Comparison of ENCODE assay signal across 8 cellular contexts in the genomic region with DNA sequence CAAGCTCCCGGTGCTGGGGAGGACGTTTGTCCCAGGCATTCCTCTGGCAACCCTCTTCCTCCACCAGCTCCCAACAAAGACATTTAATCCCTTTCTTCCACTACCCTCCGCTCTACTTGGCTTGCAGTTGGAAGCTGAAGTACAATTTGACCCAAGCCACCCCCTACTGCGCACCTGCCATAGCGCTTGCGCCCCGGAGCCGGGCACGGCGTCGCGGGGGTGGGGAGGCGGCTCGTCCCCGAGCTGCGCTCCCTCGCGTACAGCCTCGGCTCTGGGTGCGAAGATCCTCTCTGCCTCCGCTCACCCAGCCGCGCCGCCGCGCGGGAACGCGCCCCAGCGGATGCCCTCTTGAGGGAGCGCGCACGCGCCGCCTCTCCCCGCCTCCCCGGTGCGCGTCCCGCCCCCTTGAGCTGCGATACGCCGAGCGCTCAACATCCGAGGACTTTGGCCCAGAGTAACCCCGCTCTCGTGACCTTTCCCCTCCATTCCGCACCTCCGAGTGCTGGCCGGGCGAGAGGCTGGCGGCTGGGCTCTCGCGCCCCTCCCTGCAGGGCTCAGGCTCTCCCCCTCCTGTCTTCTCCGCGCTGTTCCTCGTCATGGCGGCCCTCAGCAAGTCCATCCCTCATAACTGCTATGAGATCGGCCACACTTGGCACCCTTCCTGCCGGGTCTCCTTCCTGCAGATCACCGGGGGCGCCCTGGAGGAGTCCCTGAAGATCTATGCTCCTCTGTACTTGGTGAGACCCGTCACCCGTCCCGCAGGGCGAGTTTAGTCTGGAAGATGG. TPM values are rescaled to one million over a fixed set of nuclear protein-coding genes. Genes with fewer than 3 reads are reported as not detected.
DNase-seq lines count a peak whose midpoint lies in the region; ATAC-seq and TF ChIP-seq lines count a peak whose summit lies in the region.

A gene (plus strand): TSS at position 485 of the 785 bp plus-strand sequence. CDS start 112 bp downstream, at position 597.

- no peaks in the 10 kb centered on the region for H3K27me3 Mint-ChIP-seq in Calu3 (ENCODE audit: unreplicated experiment)
- peaks cover 12% of the 10 kb centered on the region for H3K27me3 Mint-ChIP-seq in activated CD8-positive, alpha-beta memory T cell treated with anti-CD3 and anti-CD28 coated beads, Interleukin-2, amount 10 ng/mL, durations not matched to agents 7 days and 5 days

- H2BK120ac ChIP-seq in mesendoderm (ENCODE audit: low read depth, low read length), result no peak within 1 kb of the TSS

- H3K36me3 Mint-ChIP-seq in Calu3 (ENCODE audit: insufficient read depth, unreplicated experiment), result peaks cover 15% of the 10 kb centered on the region
- peaks cover 20% of the 10 kb centered on the region for H3K36me3 Mint-ChIP-seq in activated CD8-positive, alpha-beta memory T cell treated with anti-CD3 and anti-CD28 coated beads, Interleukin-2, amount 10 ng/mL, durations not matched to agents 7 days and 5 days

- H4K8ac ChIP-seq in mesendoderm (ENCODE audit: low read depth, low read length), result no peak within 1 kb of the TSS

- H3K4me3 ChIP-seq in HUES48 (ENCODE audit: low read depth, low read length) (peak within 1 kb of the TSS; percentile 88), NT2/D1 (ENCODE audit: insufficient read length, low read depth) (peak within 1 kb of the TSS; percentile 67), endocrine pancreas (ENCODE audit: control insufficient read depth, insufficient read depth, low read length) (peak within 1 kb of the TSS; percentile 80), mesendoderm (ENCODE audit: low read length) (peak within 1 kb of the TSS; percentile 42)

- DNase-seq in Calu3 (peak; percentile 91), NT2/D1 (ENCODE audit: low read depth, low spot score) (peak; percentile 96), mesendoderm (peak; percentile 99)
- peak; percentile 97 for DNase-seq in activated CD8-positive, alpha-beta memory T cell treated with anti-CD3 and anti-CD28 coated beads, Interleukin-2, amount 10 ng/mL, durations not matched to agents 7 days and 5 days
- peak; percentile 90 for DNase-seq in stimulated activated CD8-positive, alpha-beta memory T cell treated with anti-CD3 and anti-CD28 coated beads, Interleukin-12 subunit alpha, Interleukin-12 subunit beta, amount 100 ng/mL, for 4 hours (ENCODE audit: low read depth)

- BruUV-seq in Calu3 (replicated peaks; lab: Mats Ljungman, UMichigan), result no TSS peak

- H2BK5ac ChIP-seq in mesendoderm (ENCODE audit: low read length), result peak within 1 kb of the TSS; percentile 5

- H3K23ac ChIP-seq in mesendoderm (ENCODE audit: low read length), result no peak within 1 kb of the TSS

- intact Hi-C loops in Calu3 (cut with micrococcal nuclease; ENCODE audit: unreplicated experiment), result no loop called here

- H2BK15ac ChIP-seq in mesendoderm (replicated peaks; ENCODE audit: low read depth), result peak within 1 kb of the TSS; percentile 62

- H3K27ac Mint-ChIP-seq in Calu3 (ENCODE audit: unreplicated experiment), result peak within 1 kb of the TSS; percentile 90
- H3K27ac Mint-ChIP-seq in activated CD8-positive, alpha-beta memory T cell treated with anti-CD3 and anti-CD28 coated beads, Interleukin-2, amount 10 ng/mL, durations not matched to agents 7 days and 5 days, result peak within 1 kb of the TSS; percentile 87

- no peaks in the 10 kb centered on the region; the same call in 1 of the 2 replicates for H3K36me3 ChIP-seq in HUES48 (ENCODE audit: control insufficient read depth, insufficient read depth, low read length)
- no peaks in the 10 kb centered on the region for H3K36me3 ChIP-seq in NT2/D1 (ENCODE audit: insufficient read depth, insufficient read length, low read length)
- H3K36me3 ChIP-seq in endocrine pancreas (ENCODE audit: control insufficient read depth, insufficient read depth, low read length), result no peaks in the 10 kb centered on the region
- H3K36me3 ChIP-seq in mesendoderm (ENCODE audit: control insufficient read depth, insufficient read depth, low read length), result no peaks in the 10 kb centered on the region

- peak within 1 kb of the TSS; percentile 73 for H3K4ac ChIP-seq in mesendoderm (ENCODE audit: low read depth, low read length)

- H3K4me1 ChIP-seq in HUES48 (ENCODE audit: control insufficient read depth, insufficient read depth, low read length) (peaks cover 33% of the 10 kb centered on the region), NT2/D1 (ENCODE audit: insufficient read depth, insufficient read length) (no peaks in the 10 kb centered on the region), endocrine pancreas (ENCODE audit: control insufficient read depth, insufficient read depth, low read length) (peaks cover 7% of the 10 kb centered on the region), mesendoderm (ENCODE audit: control insufficient read depth, low read depth, low read length) (peaks cover 2% of the 10 kb centered on the region)

- no peaks in the 10 kb centered on the region for H3K9me3 ChIP-seq in HUES48 (ENCODE audit: control insufficient read depth, insufficient read depth, low read length)
- H3K9me3 ChIP-seq in NT2/D1 (ENCODE audit: insufficient read depth, low read length), result no peaks in the 10 kb centered on the region
- no peaks in the 10 kb centered on the region for H3K9me3 ChIP-seq in endocrine pancreas (ENCODE audit: control insufficient read depth, low read length)

- H3K9me3 Mint-ChIP-seq in Calu3 (ENCODE audit: low read depth, unreplicated experiment), result no peaks in the 10 kb centered on the region
- no peaks in the 10 kb centered on the region for H3K9me3 Mint-ChIP-seq in activated CD8-positive, alpha-beta memory T cell treated with anti-CD3 and anti-CD28 coated beads, Interleukin-2, amount 10 ng/mL, durations not matched to agents 7 days and 5 days (ENCODE audit: low read depth)

- H3K4me2 ChIP-seq in mesendoderm (ENCODE audit: low read length), result peak within 1 kb of the TSS; percentile 37

- H3K79me2 ChIP-seq in mesendoderm (ENCODE audit: control insufficient read depth, insufficient read depth, low read length), result peaks cover 35% of the 10 kb centered on the region

- H4K5ac ChIP-seq in mesendoderm (ENCODE audit: low read length), result no peak within 1 kb of the TSS

- peak within 1 kb of the TSS; percentile 83 for H3K18ac ChIP-seq in mesendoderm (ENCODE audit: low read length)

- WGBS in mesendoderm (ENCODE audit: extremely low coverage, insufficient coverage, low lambda C conversion rate), result no CpG with 5 or more reads among the region's 66 CpGs

- peak within 1 kb of the TSS; percentile 98 for H3K4me3 Mint-ChIP-seq in Calu3 (ENCODE audit: low read depth, unreplicated experiment)
- peak within 1 kb of the TSS; percentile 98 for H3K4me3 Mint-ChIP-seq in activated CD8-positive, alpha-beta memory T cell treated with anti-CD3 and anti-CD28 coated beads, Interleukin-2, amount 10 ng/mL, durations not matched to agents 7 days and 5 days

- peak; percentile 99 for ATAC-seq in GM21423 (IDR thresholded peaks at IDR 0.05; ENCODE audit: unreplicated experiment)
- ATAC-seq in activated CD8-positive, alpha-beta memory T cell treated with anti-CD3 and anti-CD28 coated beads, Interleukin-2, amount 10 ng/mL, durations not matched to agents 7 days and 5 days, result peak; percentile 97

- H3K56ac ChIP-seq in mesendoderm (ENCODE audit: low read length), result peak within 1 kb of the TSS; percentile 88

- peaks cover 2% of the 10 kb centered on the region for H3K79me1 ChIP-seq in mesendoderm (ENCODE audit: low read length)

- H3K27ac ChIP-seq in HUES48 (ENCODE audit: low read depth, low read length) (peak within 1 kb of the TSS; percentile 91), mesendoderm (ENCODE audit: low read depth, low read length) (peak within 1 kb of the TSS; percentile 56)

- TF ChIP-seq CTCF in Calu3 (IDR thresholded peaks at IDR 0.05; ENCODE audit: unreplicated experiment), result no peak

- H2AK5ac ChIP-seq in mesendoderm (ENCODE audit: low read length), result no peak within 1 kb of the TSS

- H3K9ac ChIP-seq in HUES48 (ENCODE audit: low read depth, low read length) (peak within 1 kb of the TSS; percentile 68), NT2/D1 (ENCODE audit: insufficient read length, low read depth) (peak within 1 kb of the TSS; percentile 92), endocrine pancreas (ENCODE audit: control insufficient read depth, insufficient read depth, low read length) (peak within 1 kb of the TSS; percentile 87), mesendoderm (ENCODE audit: low read length) (peak within 1 kb of the TSS; percentile 76)

- H3K4me1 Mint-ChIP-seq in Calu3 (ENCODE audit: low read depth, unreplicated experiment), result peaks cover 9% of the 10 kb centered on the region
- peaks cover 39% of the 10 kb centered on the region for H3K4me1 Mint-ChIP-seq in activated CD8-positive, alpha-beta memory T cell treated with anti-CD3 and anti-CD28 coated beads, Interleukin-2, amount 10 ng/mL, durations not matched to agents 7 days and 5 days

- CTCF ChIA-PET in Calu3 (lab: Charles Lee), result interaction anchor here (1.0 kb wide), 1 partner anchor 60 kb away, joined by 5 read pairs; no protein-coding TSS in a partner anchor
- CTCF ChIA-PET in activated CD8-positive, alpha-beta memory T cell treated with anti-CD3 and anti-CD28 coated beads, Interleukin-2, amount 10 ng/mL, durations not matched to agents 7 days and 5 days (lab: Charles Lee), result interaction anchor here (0.9 to 2.0 kb wide), 6 partner anchors 13 to 182 kb away, joined by 3 to 6 read pairs (median 4); a partner anchor contains a TSS

- H3K27me3 ChIP-seq in HUES48 (ENCODE audit: control insufficient read depth, insufficient read depth, low read length), result no peaks in the 10 kb centered on the region
- no peaks in the 10 kb centered on the region for H3K27me3 ChIP-seq in NT2/D1 (ENCODE audit: insufficient read depth, insufficient read length)
- H3K27me3 ChIP-seq in endocrine pancreas (ENCODE audit: control insufficient read depth, insufficient read depth, low read length), result no peaks in the 10 kb centered on the region
- no peaks in the 10 kb centered on the region for H3K27me3 ChIP-seq in mesendoderm (ENCODE audit: insufficient read depth, low read length, poor library complexity)

RNA-seq across cellular contexts. Expression of the gene that starts here (rescaled TPM):
- 11.1 and 12.6 TPM in 2 replicates for total RNA-seq in Calu3 (2022)
- total RNA-seq in activated CD8-positive, alpha-beta memory T cell treated with anti-CD3 and anti-CD28 coated beads, Interleukin-2, amount 10 ng/mL, durations not matched to agents 7 days and 5 days, result 10 to 100 TPM; 30.1 to 30.8 TPM
- polyA plus RNA-seq in mesendoderm (2013, experiment 1 of 2), result 24.1 TPM
- polyA plus RNA-seq in mesendoderm (2013, experiment 2 of 2), result 24.8 TPM

Comparison
In these comparisons a context has a peak if more than half of its experiments do, and no peak if none do; other contexts are left out.
1. Peak in every context shown above with its lines: DNase-seq, ATAC-seq, H3K4me3 ChIP-seq and H3K27ac ChIP-seq.